ENCODE assay signal across 17 cellular contexts in genomic region chr2:174618179-174618578, GRCh38. TPM values are rescaled to one million over a fixed set of nuclear protein-coding genes. Genes with fewer than 3 reads are reported as not detected.
DNase-seq lines count a peak whose midpoint lies in the region; TF ChIP-seq lines count a peak whose summit lies in the region.
"Had no signal": no experiment of that assay in that cellular context is flagged by ENCODE, and none has a peak within 500 bp of the region (broad histone marks: within the 10 kb centered on the region; RNA-seq: fewer than 3 reads in every experiment).

No MANE protein-coding gene starts in this region.

- CTCF ChIA-PET in MCF 10A (lab: Yijun Ruan, JAX) (interaction anchor here (0.7 to 1.2 kb wide), 3 partner anchors 12 to 79 kb away, joined by 3 to 5 read pairs (median 3); no protein-coding TSS in a partner anchor), mammary epithelial cell (lab: Charles Lee; ENCODE audit: low non-redundant PET) (no interaction called here)

- peaks cover 34% of the 10 kb centered on the region for H3K4me1 Mint-ChIP-seq in MCF 10A (ENCODE audit: insufficient read depth, unreplicated experiment)
- peaks cover 77% of the 10 kb centered on the region for H3K4me1 Mint-ChIP-seq in activated T-helper 1 cell treated with anti-CD3 and anti-CD28 coated beads, Interleukin-12 subunit alpha, Interleukin-12 subunit beta, Interleukin-2, Interleukin-4 antibody, amounts not matched to agents 30 ng/mL and 10 ng/mL and 1 ng/mL, durations not matched to agents 14 hours and 24 hours and 36 hours (ENCODE audit: low read depth)

- dilution Hi-C loops in mammary epithelial cell (cut with HindIII; ENCODE audit: low sequenced_read_pairs): no loop called here

- peaks cover 6% of the 10 kb centered on the region for H3K36me3 Mint-ChIP-seq in MCF 10A (ENCODE audit: insufficient read depth, unreplicated experiment)
- peaks cover 56% of the 10 kb centered on the region for H3K36me3 Mint-ChIP-seq in activated T-helper 1 cell treated with anti-CD3 and anti-CD28 coated beads, Interleukin-12 subunit alpha, Interleukin-12 subunit beta, Interleukin-2, Interleukin-4 antibody, amounts not matched to agents 30 ng/mL and 10 ng/mL and 1 ng/mL, durations not matched to agents 14 hours and 24 hours and 36 hours (ENCODE audit: low read depth)

- H3K9me3 ChIP-seq in mammary epithelial cell (replicated peaks; ENCODE audit: insufficient read depth, low read length) (no peaks in the 10 kb centered on the region), mesenchymal stem cell (ENCODE audit: control insufficient read depth, low read length) (no peaks in the 10 kb centered on the region), tibial nerve (no peaks in the 10 kb centered on the region)
- H3K9me3 ChIP-seq: HAP-1, transverse colon had no signal

- no peaks in the 10 kb centered on the region for H3K27me3 Mint-ChIP-seq in MCF 10A (ENCODE audit: insufficient read depth, unreplicated experiment)
- no peaks in the 10 kb centered on the region for H3K27me3 Mint-ChIP-seq in activated T-helper 1 cell treated with anti-CD3 and anti-CD28 coated beads, Interleukin-12 subunit alpha, Interleukin-12 subunit beta, Interleukin-2, Interleukin-4 antibody, amounts not matched to agents 30 ng/mL and 10 ng/mL and 1 ng/mL, durations not matched to agents 14 hours and 24 hours and 36 hours (ENCODE audit: insufficient read depth)

- H3K4me2 ChIP-seq in mammary epithelial cell (ENCODE audit: insufficient read depth, low read depth, low read length) (no peak overlapping the region), mesenchymal stem cell (ENCODE audit: low read length, poor library complexity, severe bottlenecking) (no peak overlapping the region)

- no peak overlapping the region for H3K4me3 Mint-ChIP-seq in MCF 10A (ENCODE audit: unreplicated experiment)
- H3K4me3 Mint-ChIP-seq in activated T-helper 1 cell treated with anti-CD3 and anti-CD28 coated beads, Interleukin-12 subunit alpha, Interleukin-12 subunit beta, Interleukin-2, Interleukin-4 antibody, amounts not matched to agents 30 ng/mL and 10 ng/mL and 1 ng/mL, durations not matched to agents 14 hours and 24 hours and 36 hours: peak overlapping the region; percentile 81

- no peak overlapping the region for H2BK12ac ChIP-seq in mesenchymal stem cell (ENCODE audit: low read length in 2 of 2)

- H2AFZ ChIP-seq in mammary epithelial cell (ENCODE audit: low read depth, low read length): no peak overlapping the region
- H2AFZ ChIP-seq in mesenchymal stem cell (ENCODE audit: low read depth, low read length): no peak overlapping the region

- H3K79me2 ChIP-seq in mammary epithelial cell (ENCODE audit: insufficient read depth, low read length): no peaks in the 10 kb centered on the region

- no peak overlapping the region for H3K18ac ChIP-seq in mesenchymal stem cell (ENCODE audit: low read depth in 1 of 2, low read length in 2 of 2)

- no peak overlapping the region for H4K8ac ChIP-seq in mesenchymal stem cell (ENCODE audit: low read length)

- H2AK5ac ChIP-seq in mesenchymal stem cell (ENCODE audit: low read length, severe bottlenecking): no peak overlapping the region

- WGBS in mammary epithelial cell (ENCODE audit: low coverage, missing lambda C conversion rate): 90% methylated on average over 2 of the region's 2 CpGs
- 96% methylated on average over 2 of the region's 2 CpGs for WGBS in mesenchymal stem cell
- WGBS in tibial nerve, 2 donors: 76 to 83% methylated on average over 2 of the region's 2 CpGs

- no peak overlapping the region for H3K4ac ChIP-seq in mesenchymal stem cell (ENCODE audit: low read depth in 1 of 2, low read length in 2 of 2)

- no peak for TF ChIP-seq EP300 in tibial nerve (IDR thresholded peaks at IDR 0.05)

- no peak overlapping the region for H2BK15ac ChIP-seq in mesenchymal stem cell (ENCODE audit: low read depth, poor library complexity, severe bottlenecking)

- no peak overlapping the region for H3K4me3 ChIP-seq in mammary epithelial cell (replicated peaks in 1 of 3; ENCODE audit: insufficient read depth in 1 of 3, low read depth in 2 of 3, low read length in 3 of 3)
- H3K4me3 ChIP-seq in mesenchymal stem cell (ENCODE audit: insufficient read depth in 1 of 2, low read depth in 1 of 2, low read length in 2 of 2): no peak overlapping the region
- no peak overlapping the region for H3K4me3 ChIP-seq in tibial nerve
- H3K4me3 ChIP-seq: HAP-1, transverse colon had no signal

- peaks cover 19% of the 10 kb centered on the region for H3K79me1 ChIP-seq in mesenchymal stem cell (replicated peaks; ENCODE audit: low read length, poor library complexity, severe bottlenecking)

- intact Hi-C loops in MCF 10A (cut with micrococcal nuclease) (no loop called here), mammary epithelial cell (cut with micrococcal nuclease) (no loop called here)
- intact Hi-C loops in activated T-helper 1 cell treated with anti-CD3 and anti-CD28 coated beads, Interleukin-12 subunit alpha, Interleukin-12 subunit beta, Interleukin-2, Interleukin-4 antibody, amounts not matched to agents 30 ng/mL and 10 ng/mL and 1 ng/mL, durations not matched to agents 14 hours and 24 hours and 36 hours (cut with micrococcal nuclease): loop anchor here (5.0 kb wide), 1 partner anchor 549 kb away; the partner anchor contains the start of gene ATF2

- H3K27me3 ChIP-seq in mammary epithelial cell (ENCODE audit: insufficient read depth, low read length) (peaks cover 1% of the 10 kb centered on the region), mesenchymal stem cell (ENCODE audit: control insufficient read depth in 1 of 2, insufficient read depth in 1 of 2, low read length in 2 of 2) (no peaks in the 10 kb centered on the region), tibial nerve (no peaks in the 10 kb centered on the region)
- H3K27me3 ChIP-seq: transverse colon had no signal

- no peak overlapping the region for H2BK120ac ChIP-seq in mesenchymal stem cell (ENCODE audit: low read depth, low read length)

- no peak overlapping the region for H2BK5ac ChIP-seq in mesenchymal stem cell (ENCODE audit: low read depth, low read length, poor library complexity, severe bottlenecking)

- in situ Hi-C loops in mammary epithelial cell (cut with MboI; ENCODE audit: low sequenced_read_pairs in 2 of 2): no loop called here

- no peaks in the 10 kb centered on the region for H3K9me3 Mint-ChIP-seq in MCF 10A (ENCODE audit: unreplicated experiment)
- H3K9me3 Mint-ChIP-seq in activated T-helper 1 cell treated with anti-CD3 and anti-CD28 coated beads, Interleukin-12 subunit alpha, Interleukin-12 subunit beta, Interleukin-2, Interleukin-4 antibody, amounts not matched to agents 30 ng/mL and 10 ng/mL and 1 ng/mL, durations not matched to agents 14 hours and 24 hours and 36 hours: no peaks in the 10 kb centered on the region

- H3K14ac ChIP-seq in mesenchymal stem cell (ENCODE audit: low read length in 2 of 2): no peak overlapping the region

- DNase-seq in MCF 10A (ENCODE audit: unreplicated experiment) (no peak), mammary epithelial cell (no peak), mesenchymal stem cell (no peak), tibial nerve (ENCODE audit: low spot score in 2 of 2) (no peak), middle frontal gyrus (ENCODE audit: extremely low spot score, low spot score) (no peak)
- no peak for DNase-seq in activated T-helper 1 cell treated with anti-CD3 and anti-CD28 coated beads, Interleukin-12 subunit alpha, Interleukin-12 subunit beta, Interleukin-2, Interleukin-4 antibody, amounts not matched to agents 30 ng/mL and 10 ng/mL and 1 ng/mL, durations not matched to agents 14 hours and 24 hours and 36 hours (ENCODE audit: low spot score)
- DNase-seq in stimulated activated CD4-positive, alpha-beta T cell treated with anti-CD3 and anti-CD28 coated beads, Interleukin-2, amount 100 ng/mL, for 24 hours: no peak
- DNase-seq in NK-92 treated with Interleukin-12 subunit alpha and Interleukin-12 subunit beta, amount 100 ng/mL, for 24 hours (lab: John Stamatoyannopoulos, UW): no peak
- DNase-seq: amniotic stem cell, cortex of kidney, DMS79, KG1, NCI-H1930, NCI-H774, nucleus accumbens, transverse colon had no signal

- H3K27ac ChIP-seq in mammary epithelial cell (ENCODE audit: insufficient read depth, low read depth, low read length): no peak overlapping the region
- no peak overlapping the region for H3K27ac ChIP-seq in mesenchymal stem cell (ENCODE audit: low read length, poor library complexity, severe bottlenecking)
- H3K27ac ChIP-seq in tibial nerve: peak overlapping the region; percentile 55 to 80 (median 72)

- TF ChIP-seq POLR2A in tibial nerve (IDR thresholded peaks at IDR 0.05): no peak

- BruUV-seq in MCF 10A (replicated peaks; lab: Mats Ljungman, UMichigan): no TSS peak
- no TSS peak for BruUV-seq in mammary epithelial cell (replicated peaks; lab: Mats Ljungman, UMichigan)

- TF ChIP-seq CTCF in MCF 10A (IDR thresholded peaks at IDR 0.05; ENCODE audit: unreplicated experiment) (no peak), mammary epithelial cell (conservative IDR thresholded peaks at IDR 0.05 in 1 of 2, IDR thresholded peaks at IDR 0.05 in 1 of 2; ENCODE audit: extremely low read depth in 1 of 2, insufficient read depth in 1 of 2, low read depth in 1 of 2, low read length in 2 of 2) (no peak), tibial nerve (IDR thresholded peaks at IDR 0.05) (no peak)

- H3K23ac ChIP-seq in mesenchymal stem cell (ENCODE audit: low read length in 2 of 2): no peak overlapping the region

- H3K4me1 ChIP-seq in mammary epithelial cell (ENCODE audit: insufficient read depth, low read length): peaks cover 10% of the 10 kb centered on the region
- peaks cover 5% of the 10 kb centered on the region for H3K4me1 ChIP-seq in mesenchymal stem cell (ENCODE audit: control insufficient read depth, insufficient read depth, low read depth, low read length)
- peaks cover 0 to 57% (median 33%) of the 10 kb centered on the region in 4 donors for H3K4me1 ChIP-seq in tibial nerve
- H3K4me1 ChIP-seq: HAP-1 had no signal

- POLR2A ChIA-PET in MCF 10A (lab: Yijun Ruan, JAX): no interaction called here

- no peak overlapping the region for H3K9ac ChIP-seq in mammary epithelial cell (ENCODE audit: insufficient read depth, low read length)
- H3K9ac ChIP-seq in mesenchymal stem cell (ENCODE audit: low read length): no peak overlapping the region

- H3K27ac Mint-ChIP-seq in MCF 10A (ENCODE audit: low read depth, unreplicated experiment): peak overlapping the region; percentile 90
- peak overlapping the region; percentile 94 for H3K27ac Mint-ChIP-seq in activated T-helper 1 cell treated with anti-CD3 and anti-CD28 coated beads, Interleukin-12 subunit alpha, Interleukin-12 subunit beta, Interleukin-2, Interleukin-4 antibody, amounts not matched to agents 30 ng/mL and 10 ng/mL and 1 ng/mL, durations not matched to agents 14 hours and 24 hours and 36 hours

- H3K36me3 ChIP-seq in mammary epithelial cell (ENCODE audit: insufficient read depth, low read length) (no peaks in the 10 kb centered on the region), mesenchymal stem cell (ENCODE audit: control insufficient read depth in 1 of 2, insufficient read depth in 2 of 2, low read depth in 1 of 2, low read length in 2 of 2) (peaks cover 0 to 8% of the 10 kb centered on the region in 2 experiments), tibial nerve (no peaks in the 10 kb centered on the region)
- H3K36me3 ChIP-seq: HAP-1, transverse colon had no signal

- H4K91ac ChIP-seq in mesenchymal stem cell (ENCODE audit: low read length): peak overlapping the region; percentile 58

- no peaks in the 10 kb centered on the region for H4K20me1 ChIP-seq in mammary epithelial cell (ENCODE audit: insufficient read depth, low read length)

RNA-seq across cellular contexts. Expression of gene WIPF1, which starts 20.6 kb away (rescaled TPM):
- total RNA-seq in MCF 10A (2022): 6.0 and 6.2 TPM in 2 replicates
- total RNA-seq in mammary epithelial cell: 1 to 10 TPM in 1 of 2 donors, not detected in 1; 1.0 TPM
- 0.08 TPM for polyA plus RNA-seq in mammary epithelial cell
- polyA minus RNA-seq in mammary epithelial cell: not detected
- total RNA-seq in activated T-helper 1 cell treated with anti-CD3 and anti-CD28 coated beads, Interleukin-12 subunit alpha, Interleukin-12 subunit beta, Interleukin-2, Interleukin-4 antibody, amounts not matched to agents 30 ng/mL and 10 ng/mL and 1 ng/mL, durations not matched to agents 14 hours and 24 hours and 36 hours: 340 and 367 TPM in 2 replicates
- 52.6 TPM for polyA plus RNA-seq in mesenchymal stem cell (2013, experiment 1 of 2)
- 53.6 TPM for polyA plus RNA-seq in mesenchymal stem cell (2013, experiment 2 of 2)
- total RNA-seq in tibial nerve: 10 to 100 TPM; 43.2 to 63.8 (median 52.9) TPM

Comparison
In these comparisons a context has a peak if more than half of its experiments do, and no peak if none do; other contexts are left out.
1. H3K27ac ChIP-seq: peak in tibial nerve (4 of 4); none in mammary epithelial cell (single experiment) and mesenchymal stem cell (single experiment).